In genomic region chr19:58326914-58327726, GRCh38 we compare ENCODE assay signal across 8 cellular contexts. TPM values are rescaled to one million over a fixed set of nuclear protein-coding genes. Genes with fewer than 3 reads are reported as not detected.
DNase-seq lines count a peak whose midpoint lies in the region; ATAC-seq and TF ChIP-seq lines count a peak whose summit lies in the region.

Gene ZSCAN22 (plus strand): TSS chr19:58326994. CDS start chr19:58334803, 7,809 bp downstream.

- H3K27me3 ChIP-seq in BLaER1 treated with 17β-estradiol and CSF1 and Interleukin-3, amounts not matched to agents 10 nM and 100 nM, result no peaks in the 10 kb centered on the region

- ATAC-seq in HG03439 (IDR thresholded peaks at IDR 0.05; ENCODE audit: unreplicated experiment) (peak; percentile 82), left lobe of liver (peak; percentile 92)

- peak within 1 kb of the TSS; percentile 80 to 96 (median 91) for H3K4me2 ChIP-seq in BLaER1 treated with 17β-estradiol and CSF1 and Interleukin-3, amounts not matched to agents 10 nM and 100 nM

- no peak for TF ChIP-seq CTCF in coronary artery (IDR thresholded peaks at IDR 0.05)

- peaks cover 0 to 23% (median 8%) of the 10 kb centered on the region in 11 experiments; a peak in 10 of 22 replicates for H4K20me1 ChIP-seq in BLaER1 treated with 17β-estradiol and CSF1 and Interleukin-3, amounts not matched to agents 10 nM and 100 nM

- peak within 1 kb of the TSS; percentile 45 to 87 (median 76); a peak in 21 of 22 replicates for H3K27ac ChIP-seq in BLaER1 treated with 17β-estradiol and CSF1 and Interleukin-3, amounts not matched to agents 10 nM and 100 nM
- peak within 1 kb of the TSS; percentile 85 to 98 for H3K27ac ChIP-seq in coronary artery

- H3K4me1 ChIP-seq in BLaER1 treated with 17β-estradiol and CSF1 and Interleukin-3, amounts not matched to agents 10 nM and 100 nM, result peaks cover 32 to 42% (median 37%) of the 10 kb centered on the region in 10 experiments

- no peaks in the 10 kb centered on the region for H3K9me3 ChIP-seq in BLaER1 treated with 17β-estradiol and CSF1 and Interleukin-3, amounts not matched to agents 10 nM and 100 nM (replicated peaks in 1 of 11)

- peak within 1 kb of the TSS; percentile 75 to 89 (median 85) for H3K9ac ChIP-seq in BLaER1 treated with 17β-estradiol and CSF1 and Interleukin-3, amounts not matched to agents 10 nM and 100 nM

- H3K36me3 ChIP-seq in BLaER1 treated with 17β-estradiol and CSF1 and Interleukin-3, amounts not matched to agents 10 nM and 100 nM, result peaks cover 2 to 24% (median 13%) of the 10 kb centered on the region in 11 experiments; a peak in 15 of 22 replicates

- DNase-seq in GM19240 (ENCODE audit: insufficient read length, low spot score) (peak; percentile 93), NCI-H510A (lab: John Stamatoyannopoulos, UW) (peak; percentile 90), coronary artery (ENCODE audit: low spot score) (peak; percentile 98), left lobe of liver (ENCODE audit: low spot score) (peak; percentile 98)
- DNase-seq in activated CD4-positive, alpha-beta T cell treated with anti-CD3 and anti-CD28 coated beads for 4 hours, result peak; percentile 85 to 86
- DNase-seq in stimulated activated CD4-positive, alpha-beta T cell treated with anti-CD3 and anti-CD28 coated beads, Interleukin-1b, Interleukin-23, amount 100 ng/mL, for 48 hours, result peak; percentile 91

- peak within 1 kb of the TSS; percentile 59 to 91 (median 82) for H3K4me3 ChIP-seq in BLaER1 treated with 17β-estradiol and CSF1 and Interleukin-3, amounts not matched to agents 10 nM and 100 nM
- peak within 1 kb of the TSS; percentile 87 for H3K4me3 ChIP-seq in coronary artery

RNA-seq across cellular contexts. Expression of gene ZSCAN22, which starts in this region (rescaled TPM):
- total RNA-seq in left lobe of liver, result 2.4 TPM

Comparison
In these comparisons a context has a peak if more than half of its experiments do, and no peak if none do; other contexts are left out.
1. Peak in every context shown above with its lines: DNase-seq, ATAC-seq, H3K4me3 ChIP-seq and H3K27ac ChIP-seq.